In the genomic region with DNA sequence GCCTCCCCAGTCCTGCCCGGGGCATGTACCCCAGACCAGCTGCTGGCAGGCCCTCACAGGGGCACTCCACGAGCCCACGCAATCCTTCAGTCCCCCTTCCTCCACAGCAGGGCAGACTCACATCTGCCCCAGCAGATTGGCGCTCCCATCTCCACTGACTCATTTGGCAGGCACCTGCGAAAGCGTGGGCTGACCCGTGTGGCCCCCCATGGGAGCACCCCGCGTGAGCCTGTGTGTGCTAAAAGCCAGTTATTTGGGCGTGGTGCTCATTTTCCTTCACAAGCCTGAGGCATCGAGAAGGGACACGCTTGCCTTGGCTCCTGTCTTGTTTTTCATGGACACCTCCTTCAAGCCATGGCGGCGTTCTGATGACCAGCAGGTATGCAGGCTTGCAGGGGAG, we compare ENCODE assay signal across 19 cellular contexts.
"Had no signal": no experiment of that assay in that cellular context is flagged by ENCODE, and none has a peak within 500 bp of the region (broad histone marks: within the 10 kb centered on the region; RNA-seq: fewer than 3 reads in every experiment).

No MANE protein-coding gene starts in this region.

- H3K9me3 ChIP-seq: adrenal gland, gastroesophageal sphincter, heart left ventricle, ovary, thyroid gland had no signal

- H3K4me1 ChIP-seq: adrenal gland, thyroid gland had no signal

- H3K27ac ChIP-seq: adrenal gland, gastroesophageal sphincter, ovary, thyroid gland, WERI-Rb-1 had no signal

- ATAC-seq: activated naive CD4-positive, alpha-beta T cell treated with anti-CD3 and anti-CD28 coated beads, Interleukin-2, amount 50 U/mL, for 72 hours; activated T-cell treated with anti-CD3 and anti-CD28 coated beads, Interleukin-2, amount 50 U/mL, for 72 hours; effector memory CD8-positive, alpha-beta T cell; gastroesophageal sphincter; naive thymus-derived CD8-positive, alpha-beta T cell had no signal

- H3K4me3 ChIP-seq: adrenal gland, gastroesophageal sphincter, heart left ventricle, ovary, thyroid gland had no signal

- H3K36me3 ChIP-seq: adrenal gland, gastroesophageal sphincter, heart left ventricle, ovary, thyroid gland had no signal

- H3K27me3 ChIP-seq: adrenal gland, gastroesophageal sphincter, heart left ventricle, ovary, thyroid gland had no signal

- DNase-seq: activated CD4-positive, alpha-beta T cell treated with anti-CD3 and anti-CD28 coated beads for 1 hour; activated CD8-positive, alpha-beta memory T cell treated with anti-CD3 and anti-CD28 coated beads for 24 hours; activated CD8-positive, alpha-beta memory T cell treated with anti-CD3 and anti-CD28 coated beads, Interleukin-2, amount 50 U/mL, for 48 hours; activated gamma-delta T cell treated with Interleukin-2 at 50 U/mL for 16 hours; activated T-cell treated with anti-CD3 and anti-CD28 coated beads, Interleukin-2, amount 50 U/mL, for 72 hours; adrenal gland; cerebellar nuclear complex; effector memory CD8-positive, alpha-beta T cell; ovary; stimulated activated CD4-positive, alpha-beta T cell treated with anti-CD3 and anti-CD28 coated beads, Interleukin-12 subunit alpha, Interleukin-12 subunit beta, amount 100 ng/mL, for 4 hours; stimulated activated CD4-positive, alpha-beta T cell treated with anti-CD3 and anti-CD28 coated beads, Interleukin-1b, Interleukin-23, amount 100 ng/mL, for 48 hours; stimulated activated CD8-positive, alpha-beta memory T cell treated with anti-CD3 and anti-CD28 coated beads, Interleukin-4, amount 100 ng/mL, for 48 hours; stimulated activated naive CD4-positive, alpha-beta T cell; thyroid gland had no signal
